In genomic region chr22:50260801-50261614, GRCh38 we compare ENCODE assay signal across 1 cellular context.
TF ChIP-seq lines count a peak whose summit lies in the region.

No MANE protein-coding gene starts in this region.

TF ChIP-seq in HepG2, 621 proteins besides CTCF, POLR2A, EP300 and RAD21 (continued from another document and continues in another):
- TF ChIP-seq MAX (IDR thresholded peaks at IDR 0.05) (peak; percentile 87), MIXL1 (CRISPR knock-in tag; IDR thresholded peaks at IDR 0.05) (no peak), PCBP2 (optimal IDR thresholded peaks at IDR 0.05; ENCODE audit: low read depth, low read length, poor library complexity, severe bottlenecking) (no peak), HNRNPL (IDR thresholded peaks at IDR 0.05; ENCODE audit: low read depth, low read length) (no peak), SIN3B (IDR thresholded peaks at IDR 0.05; ENCODE audit: low read length) (no peak), KLF13 (CRISPR knock-in tag; IDR thresholded peaks at IDR 0.05) (0 out of 2 replicates have a peak, but pooled peaks have one; percentile 39), ZNF572 (CRISPR knock-in tag; IDR thresholded peaks at IDR 0.05) (no peak), USF2 (IDR thresholded peaks at IDR 0.05; ENCODE audit: low read depth, low read length) (no peak), USF2 (CRISPR knock-in tag; IDR thresholded peaks at IDR 0.05; ENCODE audit: borderline replicate concordance) (no peak), ZNF609 (CRISPR knock-in tag; IDR thresholded peaks at IDR 0.05; ENCODE audit: borderline replicate concordance) (no peak), E2F1 (CRISPR knock-in tag; IDR thresholded peaks at IDR 0.05) (no peak), THAP7 (CRISPR knock-in tag; IDR thresholded peaks at IDR 0.05) (0 out of 2 replicates have a peak, but pooled peaks have one; percentile 18), ZNF800 (CRISPR knock-in tag; IDR thresholded peaks at IDR 0.05) (peak; percentile 89; the same call in 1 of the 2 replicates), ZFYVE20 (CRISPR knock-in tag; IDR thresholded peaks at IDR 0.05; ENCODE audit: borderline replicate concordance, low read depth) (no peak), ZNF101 (CRISPR knock-in tag; IDR thresholded peaks at IDR 0.05; ENCODE audit: borderline replicate concordance, low read depth) (no peak), KDM2A (CRISPR knock-in tag; IDR thresholded peaks at IDR 0.05; ENCODE audit: borderline replicate concordance, low read depth) (peak; percentile 66; the same call in 1 of the 2 replicates), ZNF790 (CRISPR knock-in tag; IDR thresholded peaks at IDR 0.05; ENCODE audit: borderline replicate concordance) (no peak), ZHX1 (CRISPR knock-in tag; IDR thresholded peaks at IDR 0.05; ENCODE audit: low read depth) (no peak), MXD3 (CRISPR knock-in tag; IDR thresholded peaks at IDR 0.05) (peak; percentile 80), ZNF451 (CRISPR knock-in tag; IDR thresholded peaks at IDR 0.05) (no peak), SSRP1 (CRISPR knock-in tag; IDR thresholded peaks at IDR 0.05) (no peak), ZNF317 (CRISPR knock-in tag; IDR thresholded peaks at IDR 0.05) (no peak), SNRNP70 (IDR thresholded peaks at IDR 0.05; ENCODE audit: low read depth, low read length) (no peak), ZNF292 (CRISPR knock-in tag; IDR thresholded peaks at IDR 0.05; ENCODE audit: borderline replicate concordance, low read depth) (no peak), ZNF335 (CRISPR knock-in tag; IDR thresholded peaks at IDR 0.05) (no peak), ZNF746 (CRISPR knock-in tag; IDR thresholded peaks at IDR 0.05) (no peak), SMAD9 (CRISPR knock-in tag; IDR thresholded peaks at IDR 0.05) (no peak), ADNP (CRISPR knock-in tag; IDR thresholded peaks at IDR 0.05) (no peak), ZNF646 (CRISPR knock-in tag; IDR thresholded peaks at IDR 0.05) (no peak), MTA1 (CRISPR knock-in tag; IDR thresholded peaks at IDR 0.05; ENCODE audit: borderline replicate concordance) (no peak), RORA (CRISPR knock-in tag; IDR thresholded peaks at IDR 0.05) (no peak)
